11 cellular contexts compared by ENCODE assay signal in genomic region chr1:217090073-217090911, GRCh38.
DNase-seq lines count a peak whose midpoint lies in the region; ATAC-seq and TF ChIP-seq lines count a peak whose summit lies in the region.
"Had no signal": no experiment of that assay in that cellular context is flagged by ENCODE, and none has a peak within 500 bp of the region (broad histone marks: within the 10 kb centered on the region; RNA-seq: fewer than 3 reads in every experiment).

No MANE protein-coding gene starts in this region.

- no peak overlapping the region for H3K9ac ChIP-seq in HUES48 (ENCODE audit: low read depth, low read length)

- no peaks in the 10 kb centered on the region for H3K9me3 ChIP-seq in HUES48 (ENCODE audit: control insufficient read depth, insufficient read depth, low read length)
- H3K9me3 ChIP-seq in iPS DF 6.9 (ENCODE audit: control insufficient read depth, insufficient read depth, low read length) = no peaks in the 10 kb centered on the region
- no peaks in the 10 kb centered on the region for H3K9me3 ChIP-seq in gastrocnemius medialis

- no peak overlapping the region for H3K27ac ChIP-seq in HUES48 (ENCODE audit: low read depth, low read length)
- no peak overlapping the region for H3K27ac ChIP-seq in iPS DF 6.9 (ENCODE audit: low read length)
- peak overlapping the region in 2 of 4 donors; percentile 9 to 27 for H3K27ac ChIP-seq in gastrocnemius medialis

- no CpG with 5 or more reads among the region's 24 CpGs for WGBS in iPS DF 6.9 (ENCODE audit: insufficient coverage, insufficient read length)

- CTCF ChIA-PET in WTC11 (lab: Charles Lee) = no interaction called here

- intact Hi-C loops in gastrocnemius medialis (cut with DNase I; ENCODE audit: low total_unique reads) = no loop called here

- TF ChIP-seq POLR2A in gastrocnemius medialis (IDR thresholded peaks at IDR 0.05) (no peak), GM18505 (IDR thresholded peaks at IDR 0.05; ENCODE audit: borderline replicate concordance, extremely low read depth, insufficient read depth, insufficient read length) (no peak)

- no peaks in the 10 kb centered on the region for H3K36me3 ChIP-seq in HUES48 (ENCODE audit: control insufficient read depth, insufficient read depth, low read length)
- no peaks in the 10 kb centered on the region for H3K36me3 ChIP-seq in iPS DF 6.9 (ENCODE audit: control insufficient read depth, insufficient read depth, low read length)
- no peaks in the 10 kb centered on the region for H3K36me3 ChIP-seq in gastrocnemius medialis

- H3K4me1 ChIP-seq in HUES48 (ENCODE audit: control insufficient read depth, insufficient read depth, low read length) (peaks cover 20% of the 10 kb centered on the region), iPS DF 6.9 (ENCODE audit: control insufficient read depth, insufficient read depth, low read length) (no peaks in the 10 kb centered on the region), gastrocnemius medialis (no peaks in the 10 kb centered on the region)

- H3K4me3 ChIP-seq in HUES48 (ENCODE audit: low read depth, low read length) (peak overlapping the region; percentile 70), iPS DF 6.9 (ENCODE audit: low read length) (peak overlapping the region; percentile 65; the same call in 1 of the 2 replicates), gastrocnemius medialis (peak overlapping the region; percentile 49 to 69 (median 58))

- no peaks in the 10 kb centered on the region for H3K36me3 Mint-ChIP-seq in WTC11

- no peaks in the 10 kb centered on the region for H3K9me3 Mint-ChIP-seq in WTC11

- H3K27ac Mint-ChIP-seq in WTC11 = no peak overlapping the region

- H3K4me1 Mint-ChIP-seq in WTC11 = peaks cover 37% of the 10 kb centered on the region

- in situ Hi-C loops in gastrocnemius medialis (cut with MboI; ENCODE audit: low sequenced_read_pairs in 4 of 4) = no loop called here

- ATAC-seq in WTC11 = no peak
- peak in 1 of 2 donors; percentile 30 for ATAC-seq in gastrocnemius medialis
- ATAC-seq in GM18498 (IDR thresholded peaks at IDR 0.05; ENCODE audit: unreplicated experiment) = no peak
- ATAC-seq in GM18505 (IDR thresholded peaks at IDR 0.05; ENCODE audit: unreplicated experiment) = no peak

- H3K4me3 Mint-ChIP-seq in WTC11 = peak overlapping the region; percentile 81

- H3K27me3 Mint-ChIP-seq in WTC11 (ENCODE audit: low read depth) = peaks cover 62% of the 10 kb centered on the region

- DNase-seq in WTC11 (ENCODE audit: low spot score) (no peak), iPS DF 6.9 (ENCODE audit: low read depth, low spot score) (no peak), gastrocnemius medialis (no peak), AML-193 (lab: John Stamatoyannopoulos, UW) (no peak), AG08395 (ENCODE audit: low spot score) (no peak)
- DNase-seq: amniotic stem cell; NCI-H1436 treated with DMSO at 0.1 percent for 48 hours; stimulated activated CD4-positive, alpha-beta T cell treated with anti-CD3 and anti-CD28 coated beads, Interleukin-4, amount 100 ng/mL, for 1 hour had no signal

- TF ChIP-seq CTCF in WTC11 (IDR thresholded peaks at IDR 0.05) = no peak
- no peak for TF ChIP-seq CTCF in gastrocnemius medialis (IDR thresholded peaks at IDR 0.05 in 4 of 5, conservative IDR thresholded peaks at IDR 0.05 in 1 of 5)

- H3K27me3 ChIP-seq in HUES48 (ENCODE audit: control insufficient read depth, insufficient read depth, low read length) = peaks cover 69% of the 10 kb centered on the region
- peaks cover 18% of the 10 kb centered on the region; the same call in 1 of the 2 replicates for H3K27me3 ChIP-seq in iPS DF 6.9 (ENCODE audit: control insufficient read depth, insufficient read depth, low read length)
- H3K27me3 ChIP-seq in gastrocnemius medialis = no peaks in the 10 kb centered on the region

- POLR2A ChIA-PET in WTC11 (lab: Charles Lee) = no interaction called here

TF ChIP-seq in WTC11, 78 proteins besides CTCF, POLR2A, EP300 and RAD21:
- TF ChIP-seq MAX (CRISPR knock-in tag; IDR thresholded peaks at IDR 0.05) = no peak
- no peak for TF ChIP-seq SP1 (CRISPR knock-in tag; conservative IDR thresholded peaks at IDR 0.05)
- TF ChIP-seq SMAD4 (CRISPR knock-in tag; IDR thresholded peaks at IDR 0.05) = no peak
- TF ChIP-seq ZNF138 (CRISPR knock-in tag; conservative IDR thresholded peaks at IDR 0.05) = no peak
- no peak for TF ChIP-seq MLX (CRISPR knock-in tag; IDR thresholded peaks at IDR 0.05)
- TF ChIP-seq E2F4 (CRISPR knock-in tag; IDR thresholded peaks at IDR 0.05; ENCODE audit: borderline replicate concordance, low read depth) = no peak
- no peak for TF ChIP-seq AFF4 (CRISPR knock-in tag; IDR thresholded peaks at IDR 0.05; ENCODE audit: borderline replicate concordance)
- no peak for TF ChIP-seq ZMAT4 (CRISPR knock-in tag; IDR thresholded peaks at IDR 0.05)
- TF ChIP-seq ATF1 (CRISPR knock-in tag; IDR thresholded peaks at IDR 0.05) = no peak
TF ChIP-seq in WTC11: peak in this region for 0.
